In the genomic region with DNA sequence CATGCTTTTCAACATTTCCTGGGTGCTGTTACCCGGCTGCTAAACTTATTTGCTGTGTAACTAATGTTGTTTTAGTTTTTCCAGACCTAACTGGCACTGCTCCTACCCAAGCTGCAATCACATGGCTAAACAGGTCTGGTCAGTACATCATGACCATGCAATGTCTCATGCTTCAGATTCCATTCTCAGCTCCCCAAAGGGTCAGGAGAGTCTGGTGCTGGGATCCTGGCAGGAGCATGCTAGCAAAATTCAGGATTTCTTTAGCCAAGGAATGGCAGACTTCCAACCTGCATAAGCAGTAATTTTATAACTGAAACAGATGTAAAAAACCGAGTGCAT, we compare ENCODE assay signal across 8 cellular contexts. TPM values are rescaled to one million over a fixed set of nuclear protein-coding genes. Genes with fewer than 3 reads are reported as not detected.
DNase-seq lines count a peak whose midpoint lies in the region; ATAC-seq and TF ChIP-seq lines count a peak whose summit lies in the region.

No MANE protein-coding gene starts in this region.

- TF ChIP-seq CTCF in mammary epithelial cell (conservative IDR thresholded peaks at IDR 0.05 in 1 of 2, IDR thresholded peaks at IDR 0.05 in 1 of 2; ENCODE audit: extremely low read depth in 1 of 2, insufficient read depth in 1 of 2, low read depth in 1 of 2, low read length in 2 of 2), result no peak

- peak overlapping the region; percentile 63 for H2AFZ ChIP-seq in mammary epithelial cell (ENCODE audit: low read depth, low read length)

- ATAC-seq in GM21619 (IDR thresholded peaks at IDR 0.05; ENCODE audit: unreplicated experiment) (no peak), HG03565 (IDR thresholded peaks at IDR 0.05; ENCODE audit: unreplicated experiment) (no peak)

- H3K27me3 ChIP-seq in mammary epithelial cell (ENCODE audit: insufficient read depth, low read length) (no peaks in the 10 kb centered on the region), subcutaneous abdominal adipose tissue (ENCODE audit: control insufficient read depth in 5 of 5, insufficient read depth in 4 of 5, low read length in 5 of 5) (no peaks in the 10 kb centered on the region)

- H3K27ac ChIP-seq in mammary epithelial cell (ENCODE audit: insufficient read depth, low read depth, low read length), result peak overlapping the region; percentile 64
- peak overlapping the region; percentile 91 for H3K27ac ChIP-seq in subcutaneous abdominal adipose tissue (ENCODE audit: low read depth, low read length)

- H3K9me3 ChIP-seq in mammary epithelial cell (replicated peaks; ENCODE audit: insufficient read depth, low read length) (no peaks in the 10 kb centered on the region), subcutaneous abdominal adipose tissue (ENCODE audit: control insufficient read depth in 5 of 5, low read length in 5 of 5) (no peaks in the 10 kb centered on the region)

- dilution Hi-C loops in mammary epithelial cell (cut with HindIII; ENCODE audit: low sequenced_read_pairs), result loop anchor here (5.0 kb wide), 2 partner anchors 61 to 236 kb away; no protein-coding TSS in a partner anchor

- H3K4me3 ChIP-seq in mammary epithelial cell (replicated peaks in 1 of 3; ENCODE audit: insufficient read depth in 1 of 3, low read depth in 2 of 3, low read length in 3 of 3) (no peak overlapping the region), subcutaneous abdominal adipose tissue (ENCODE audit: low read depth in 1 of 5, low read length in 5 of 5) (peak overlapping the region in 3 of 5 donors; percentile 13 to 26 (median 18))

- H3K79me2 ChIP-seq in mammary epithelial cell (ENCODE audit: insufficient read depth, low read length), result no peaks in the 10 kb centered on the region

- DNase-seq in H4 (ENCODE audit: low spot score) (peak; percentile 20), mammary epithelial cell (peak; percentile 84), kidney glomerular epithelial cell (lab: John Stamatoyannopoulos, UW) (peak; percentile 82), DMS153 (lab: John Stamatoyannopoulos, UW) (no peak)
- DNase-seq in activated naive CD4-positive, alpha-beta T cell (lab: John Stamatoyannopoulos, UW), result no peak

- CTCF ChIA-PET in mammary epithelial cell (lab: Charles Lee; ENCODE audit: low non-redundant PET), result no interaction called here

- no TSS peak for BruUV-seq in mammary epithelial cell (replicated peaks; lab: Mats Ljungman, UMichigan)

- WGBS in mammary epithelial cell (ENCODE audit: low coverage, missing lambda C conversion rate), result 0% methylated on average over 2 of the region's 2 CpGs

- H3K4me1 ChIP-seq in mammary epithelial cell (ENCODE audit: insufficient read depth, low read length) (peaks cover 34% of the 10 kb centered on the region), subcutaneous abdominal adipose tissue (ENCODE audit: control insufficient read depth in 5 of 5, insufficient read depth in 5 of 5, low read length in 5 of 5) (peaks cover 10 to 57% (median 44%) of the 10 kb centered on the region in 5 donors)

- H3K4me2 ChIP-seq in mammary epithelial cell (ENCODE audit: insufficient read depth, low read depth, low read length), result peak overlapping the region; percentile 55

- intact Hi-C loops in mammary epithelial cell (cut with micrococcal nuclease), result loop anchor here (1.0 to 2.0 kb wide), 4 partner anchors 68 to 388 kb away; a partner anchor contains a TSS

- in situ Hi-C loops in mammary epithelial cell (cut with MboI; ENCODE audit: low sequenced_read_pairs in 2 of 2), result loop anchor here in 1 of 2 donors (10.0 kb wide), 1 partner anchor 258 kb away; no protein-coding TSS in a partner anchor

- H3K9ac ChIP-seq in mammary epithelial cell (ENCODE audit: insufficient read depth, low read length) (peak overlapping the region; percentile 64), subcutaneous abdominal adipose tissue (ENCODE audit: low read length in 5 of 5) (peak overlapping the region in 4 of 5 donors; percentile 12 to 54 (median 47))

- H3K36me3 ChIP-seq in mammary epithelial cell (ENCODE audit: insufficient read depth, low read length) (no peaks in the 10 kb centered on the region), subcutaneous abdominal adipose tissue (ENCODE audit: control insufficient read depth in 5 of 5, insufficient read depth in 5 of 5, low read length in 5 of 5) (no peaks in the 10 kb centered on the region)

- no peaks in the 10 kb centered on the region for H4K20me1 ChIP-seq in mammary epithelial cell (ENCODE audit: insufficient read depth, low read length)

RNA-seq across cellular contexts. Expression of a gene that starts 12.6 kb away (rescaled TPM):
- 32.1 and 42.5 TPM in 2 replicates for total RNA-seq in H4 (2014; rRNA removed; shearing (Covaris generic))
- total RNA-seq in mammary epithelial cell, result 10 to 100 TPM in 1 of 2 donors, 1 to 10 TPM in 1; 4.5 to 38.3 TPM
- polyA plus RNA-seq in mammary epithelial cell, result 23.3 TPM
- 8.7 TPM for polyA minus RNA-seq in mammary epithelial cell

Comparison
In these comparisons a context has a peak if more than half of its experiments do, and no peak if none do; other contexts are left out.
1. DNase-seq: peak in H4 (single experiment), mammary epithelial cell (single experiment) and kidney glomerular epithelial cell (single experiment); none in DMS153 (single experiment) and activated naive CD4-positive, alpha-beta T cell (0 of 4).
2. H3K4me3 ChIP-seq: peak in subcutaneous abdominal adipose tissue (3 of 5); none in mammary epithelial cell (0 of 3).